ENCODE assay signal across 8 cellular contexts in the genomic region with DNA sequence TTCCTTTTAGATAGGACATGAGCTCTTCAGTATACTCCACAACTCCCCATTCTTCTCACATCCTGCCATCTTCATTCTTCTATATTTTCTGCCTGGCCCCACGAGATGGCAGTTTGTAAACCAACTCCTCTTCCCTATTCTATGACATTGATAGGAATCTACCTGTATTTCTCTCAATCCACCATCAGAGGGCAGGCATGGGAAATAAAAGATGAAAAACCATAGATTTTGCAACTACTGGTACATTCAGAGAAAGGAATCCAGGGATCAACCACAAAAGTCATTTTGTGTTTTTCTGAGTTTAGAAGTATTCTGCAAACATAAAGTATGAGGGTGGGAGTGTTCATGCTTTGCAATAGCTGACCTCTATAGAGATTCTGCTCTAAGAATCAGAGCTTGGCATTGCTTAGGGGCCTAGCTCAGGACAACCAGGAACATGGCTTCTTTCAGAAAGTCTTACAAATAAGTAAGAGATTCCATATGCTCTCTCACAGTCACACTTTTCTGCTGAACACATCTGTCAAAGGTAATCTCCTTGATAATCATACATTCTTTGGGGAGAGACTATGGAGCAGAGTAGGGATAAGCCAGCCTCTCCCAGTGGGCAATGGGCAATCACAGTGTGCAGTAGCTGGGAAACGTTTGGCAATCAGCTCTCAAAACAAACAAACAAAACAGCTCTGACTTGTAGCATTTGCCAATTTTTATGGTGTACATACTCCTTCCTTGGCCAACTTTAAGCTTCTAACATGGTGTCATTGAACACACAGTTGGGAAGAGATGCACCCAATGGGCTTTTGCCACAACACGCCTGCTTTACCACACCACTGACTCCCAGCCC. TPM values are rescaled to one million over a fixed set of nuclear protein-coding genes. Genes with fewer than 3 reads are reported as not detected.
DNase-seq lines count a peak whose midpoint lies in the region; ATAC-seq and TF ChIP-seq lines count a peak whose summit lies in the region.

No MANE protein-coding gene starts in this region.

- 34% methylated on average over 3 of the region's 3 CpGs for WGBS in esophagus squamous epithelium, 2 donors

- no peaks in the 10 kb centered on the region for H3F3A ChIP-seq in neural cell (ENCODE audit: insufficient read depth, low read length, poor library complexity, severe bottlenecking)

- no peaks in the 10 kb centered on the region for H4K20me1 ChIP-seq in neural cell (ENCODE audit: insufficient read depth)

- no peak for TF ChIP-seq EP300 in neural cell (conservative IDR thresholded peaks at IDR 0.05; ENCODE audit: poor library complexity, severe bottlenecking)

- H3K9me3 ChIP-seq in esophagus squamous epithelium (no peaks in the 10 kb centered on the region), neural cell (ENCODE audit: low read length) (no peaks in the 10 kb centered on the region)

- intact Hi-C loops in esophagus squamous epithelium (cut with DNase I): loop anchor here (10.0 kb wide), 1 partner anchor 296 kb away; no protein-coding TSS in a partner anchor

- peak; percentile 52 for DNase-seq in CD1c-positive myeloid dendritic cell (ENCODE audit: extremely low spot score)
- peak; percentile 82 for DNase-seq in NAMALWA (ENCODE audit: low spot score)
- peak; percentile 50 for DNase-seq in SK-N-DZ (ENCODE audit: low spot score)
- DNase-seq in esophagus squamous epithelium (lab: John Stamatoyannopoulos, UW): no peak

- H3K27ac ChIP-seq in esophagus squamous epithelium: no peak overlapping the region
- no peak overlapping the region for H3K27ac ChIP-seq in neural cell (ENCODE audit: low read length)

- H3K27me3 ChIP-seq in esophagus squamous epithelium (peaks cover 0 to 18% (median 0%) of the 10 kb centered on the region in 4 donors), neural cell (ENCODE audit: insufficient read depth, low read depth, low read length) (no peaks in the 10 kb centered on the region)

- H3K4me2 ChIP-seq in neural cell (ENCODE audit: low read length): no peak overlapping the region

- H3K36me3 ChIP-seq in esophagus squamous epithelium (no peaks in the 10 kb centered on the region), neural cell (ENCODE audit: insufficient read depth, low read length) (no peaks in the 10 kb centered on the region)

- H2AFZ ChIP-seq in neural cell (ENCODE audit: low read depth, low read length): no peak overlapping the region

- H3K4me1 ChIP-seq in esophagus squamous epithelium: no peaks in the 10 kb centered on the region

- no peak for TF ChIP-seq POLR2A in esophagus squamous epithelium (IDR thresholded peaks at IDR 0.05)

- peak; percentile 76 for TF ChIP-seq RAD21 in neural cell (conservative IDR thresholded peaks at IDR 0.05)

- H3K4me3 ChIP-seq in esophagus squamous epithelium (no peak overlapping the region), neural cell (ENCODE audit: low read length) (no peak overlapping the region)

- no peak overlapping the region for H3K9ac ChIP-seq in neural cell (ENCODE audit: low read length)

- no peaks in the 10 kb centered on the region for H3K9me2 ChIP-seq in neural cell (ENCODE audit: insufficient read depth, low read length)

- ATAC-seq in GM18520 (IDR thresholded peaks at IDR 0.05; ENCODE audit: unreplicated experiment): peak; percentile 41
- ATAC-seq in HG03469 (IDR thresholded peaks at IDR 0.05; ENCODE audit: unreplicated experiment): no peak
- no peak for ATAC-seq in HG02970 (IDR thresholded peaks at IDR 0.05; ENCODE audit: low FRiP score, unreplicated experiment)

- H3K79me2 ChIP-seq in neural cell (replicated peaks; ENCODE audit: insufficient read depth, low read length): no peaks in the 10 kb centered on the region

- TF ChIP-seq CTCF in esophagus squamous epithelium (IDR thresholded peaks at IDR 0.05) (peak in 5 of 6 experiments; percentile 44 to 67 (median 50)), neural cell (IDR thresholded peaks at IDR 0.05; ENCODE audit: poor library complexity, severe bottlenecking) (peak; percentile 81)

TF ChIP-seq in neural cell, 6 proteins besides CTCF, POLR2A, EP300 and RAD21:
- no peak for TF ChIP-seq POLR2AphosphoS5 (IDR thresholded peaks at IDR 0.05)
- TF ChIP-seq SMC3 (conservative IDR thresholded peaks at IDR 0.05; ENCODE audit: poor library complexity): peak; percentile 78
- no peak for TF ChIP-seq TAF1 (IDR thresholded peaks at IDR 0.05; ENCODE audit: low read depth)
- TF ChIP-seq EZH2 (IDR thresholded peaks at IDR 0.05; ENCODE audit: borderline replicate concordance, insufficient read depth, low read length, poor library complexity, severe bottlenecking): no peak
- peak; percentile 15 for TF ChIP-seq MXI1 (conservative IDR thresholded peaks at IDR 0.05; ENCODE audit: poor library complexity, severe bottlenecking)
- TF ChIP-seq, protein P1, sequence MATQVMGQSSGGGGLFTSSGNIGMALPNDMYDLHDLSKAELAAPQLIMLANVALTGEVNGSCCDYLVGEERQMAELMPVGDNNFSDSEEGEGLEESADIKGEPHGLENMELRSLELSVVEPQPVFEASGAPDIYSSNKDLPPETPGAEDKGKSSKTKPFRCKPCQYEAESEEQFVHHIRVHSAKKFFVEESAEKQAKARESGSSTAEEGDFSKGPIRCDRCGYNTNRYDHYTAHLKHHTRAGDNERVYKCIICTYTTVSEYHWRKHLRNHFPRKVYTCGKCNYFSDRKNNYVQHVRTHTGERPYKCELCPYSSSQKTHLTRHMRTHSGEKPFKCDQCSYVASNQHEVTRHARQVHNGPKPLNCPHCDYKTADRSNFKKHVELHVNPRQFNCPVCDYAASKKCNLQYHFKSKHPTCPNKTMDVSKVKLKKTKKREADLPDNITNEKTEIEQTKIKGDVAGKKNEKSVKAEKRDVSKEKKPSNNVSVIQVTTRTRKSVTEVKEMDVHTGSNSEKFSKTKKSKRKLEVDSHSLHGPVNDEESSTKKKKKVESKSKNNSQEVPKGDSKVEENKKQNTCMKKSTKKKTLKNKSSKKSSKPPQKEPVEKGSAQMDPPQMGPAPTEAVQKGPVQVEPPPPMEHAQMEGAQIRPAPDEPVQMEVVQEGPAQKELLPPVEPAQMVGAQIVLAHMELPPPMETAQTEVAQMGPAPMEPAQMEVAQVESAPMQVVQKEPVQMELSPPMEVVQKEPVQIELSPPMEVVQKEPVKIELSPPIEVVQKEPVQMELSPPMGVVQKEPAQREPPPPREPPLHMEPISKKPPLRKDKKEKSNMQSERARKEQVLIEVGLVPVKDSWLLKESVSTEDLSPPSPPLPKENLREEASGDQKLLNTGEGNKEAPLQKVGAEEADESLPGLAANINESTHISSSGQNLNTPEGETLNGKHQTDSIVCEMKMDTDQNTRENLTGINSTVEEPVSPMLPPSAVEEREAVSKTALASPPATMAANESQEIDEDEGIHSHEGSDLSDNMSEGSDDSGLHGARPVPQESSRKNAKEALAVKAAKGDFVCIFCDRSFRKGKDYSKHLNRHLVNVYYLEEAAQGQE (IDR thresholded peaks at IDR 0.05; ENCODE audit: borderline replicate concordance): no peak

RNA-seq across cellular contexts. Expression of a gene that starts 43.1 kb away (rescaled TPM):
- 46.4 and 59.8 TPM in 2 replicates for polyA plus RNA-seq in SK-N-DZ (2014; cell fraction: cytosol; rRNA removed)
- polyA plus RNA-seq in SK-N-DZ (2014; cell fraction: nucleus; rRNA removed): 109 and 227 TPM in 2 replicates
- 10 to 100 TPM in 3 of 4 donors, 1 to 10 TPM in 1; 9.9 to 49.0 (median 22.1) TPM for total RNA-seq in esophagus squamous epithelium
- polyA plus RNA-seq in neural cell: 201 and 227 TPM in 2 replicates
- 242 and 306 TPM in 2 replicates for polyA minus RNA-seq in neural cell
